In genomic region chr13:27624071-27624470, GRCh38 we compare ENCODE assay signal across 1 cellular context.
A peak's percentile ranks its signal among the peaks of the same experiment; 100 is the strongest.
TF ChIP-seq lines count a peak whose summit lies in the region.

No MANE protein-coding gene starts in this region.

TF ChIP-seq in HepG2, 621 proteins besides CTCF, POLR2A, EP300 and RAD21 (continued from another document):
- TF ChIP-seq MNT (IDR thresholded peaks at IDR 0.05) (no peak), TP53 (CRISPR knock-in tag; conservative IDR thresholded peaks at IDR 0.05) (no peak), KLF9 (CRISPR knock-in tag; IDR thresholded peaks at IDR 0.05; ENCODE audit: low read depth) (no peak), SNRNP70 (IDR thresholded peaks at IDR 0.05; ENCODE audit: low read depth, low read length) (no peak), CREBL2 (CRISPR knock-in tag; IDR thresholded peaks at IDR 0.05; ENCODE audit: borderline replicate concordance) (no peak), DMAP1 (CRISPR knock-in tag; IDR thresholded peaks at IDR 0.05) (no peak), ZHX2 (IDR thresholded peaks at IDR 0.05; ENCODE audit: low read depth) (no peak), ZHX2 (CRISPR knock-in tag; IDR thresholded peaks at IDR 0.05; ENCODE audit: borderline replicate concordance) (no peak), TRIM24 (CRISPR knock-in tag; IDR thresholded peaks at IDR 0.05) (no peak), RARA (CRISPR knock-in tag; IDR thresholded peaks at IDR 0.05) (peak; percentile 68), ZFX (CRISPR knock-in tag; IDR thresholded peaks at IDR 0.05; ENCODE audit: low read depth) (0 out of 2 replicates have a peak, but pooled peaks have one; percentile 29), CSRNP1 (CRISPR knock-in tag; IDR thresholded peaks at IDR 0.05) (no peak)
